In genomic region chr20:32773214-32773613, GRCh38 we compare ENCODE assay signal across 19 cellular contexts. TPM values are rescaled to one million over a fixed set of nuclear protein-coding genes. Genes with fewer than 3 reads are reported as not detected.
DNase-seq lines count a peak whose midpoint lies in the region; ATAC-seq and TF ChIP-seq lines count a peak whose summit lies in the region.
"Had no signal": no experiment of that assay in that cellular context is flagged by ENCODE, and none has a peak within 500 bp of the region (broad histone marks: within the 10 kb centered on the region; RNA-seq: fewer than 3 reads in every experiment).

No MANE protein-coding gene starts in this region.

- no peak overlapping the region for H3K4me3 ChIP-seq in trophoblast cell (ENCODE audit: low read depth, low read length)
- H3K4me3 ChIP-seq: HAP-1, K562 had no signal

- H3K4me1 Mint-ChIP-seq in H9 (peaks cover 77 to 90% of the 10 kb centered on the region in 2 experiments), WTC11 (peaks cover 96% of the 10 kb centered on the region), endothelial cell (ENCODE audit: unreplicated experiment) (peaks cover 15% of the 10 kb centered on the region)

- H3K79me2 ChIP-seq in H9 (ENCODE audit: insufficient read depth, low read length) (peaks cover 84% of the 10 kb centered on the region), trophoblast cell (ENCODE audit: control insufficient read depth, insufficient read depth, low read length, poor library complexity) (peaks cover 15% of the 10 kb centered on the region)

- H3K9ac ChIP-seq in H9 (ENCODE audit: extremely low read depth, insufficient read length, low read length), result no peak overlapping the region
- H3K9ac ChIP-seq in trophoblast cell (ENCODE audit: low read length), result no peak overlapping the region

- no peak overlapping the region for H2BK12ac ChIP-seq in H9 (ENCODE audit: insufficient read length, low read depth, low read length)
- no peak overlapping the region for H2BK12ac ChIP-seq in trophoblast cell (ENCODE audit: low read length)

- H4K5ac ChIP-seq in H9 (ENCODE audit: insufficient read length, low read depth, low read length), result no peak overlapping the region

- TF ChIP-seq CTCF in H9 (conservative IDR thresholded peaks at IDR 0.05) (no peak), WTC11 (IDR thresholded peaks at IDR 0.05) (no peak), endothelial cell (IDR thresholded peaks at IDR 0.05; ENCODE audit: unreplicated experiment) (no peak)

- no peaks in the 10 kb centered on the region for H3K9me3 Mint-ChIP-seq in H9
- H3K9me3 Mint-ChIP-seq in WTC11, result no peaks in the 10 kb centered on the region
- no peaks in the 10 kb centered on the region for H3K9me3 Mint-ChIP-seq in endothelial cell (ENCODE audit: unreplicated experiment)
- H3K9me3 Mint-ChIP-seq: CD8-positive, alpha-beta memory T cell had no signal

- POLR2A ChIA-PET in WTC11 (lab: Charles Lee), result interaction anchor here (0.6 to 1.2 kb wide), 2 partner anchors 8 to 15 kb away, joined by 3 to 4 read pairs; no protein-coding TSS in a partner anchor

- peaks cover 42 to 96% (median 66%) of the 10 kb centered on the region in 3 experiments; a peak in 6 of 7 replicates for H3K36me3 Mint-ChIP-seq in H9 (ENCODE audit: insufficient read depth in 1 of 3, low read depth in 3 of 3)
- peaks cover 40% of the 10 kb centered on the region for H3K36me3 Mint-ChIP-seq in WTC11
- H3K36me3 Mint-ChIP-seq in endothelial cell (ENCODE audit: low read depth, unreplicated experiment), result no peaks in the 10 kb centered on the region
- H3K36me3 Mint-ChIP-seq: CD4-positive, CD25-positive, alpha-beta regulatory T cell; CD8-positive, alpha-beta memory T cell had no signal

- H3K56ac ChIP-seq in H9 (ENCODE audit: insufficient read length, low read depth, low read length), result no peak overlapping the region

- H4K12ac ChIP-seq in trophoblast cell (ENCODE audit: low read depth, low read length), result no peak overlapping the region

- H3K27ac Mint-ChIP-seq in H9 (peak overlapping the region; percentile 24 to 76 (median 45); a peak in 5 of 7 replicates), WTC11 (peak overlapping the region; percentile 81), endothelial cell (ENCODE audit: unreplicated experiment) (peak overlapping the region; percentile 36)

- H2BK20ac ChIP-seq in H9 (ENCODE audit: low read depth, low read length, poor library complexity, severe bottlenecking), result no peak overlapping the region

- H3K27ac ChIP-seq in H9 (ENCODE audit: insufficient read length, low read depth, low read length) (no peak overlapping the region), trophoblast cell (ENCODE audit: low read depth, low read length) (no peak overlapping the region)

- H3K18ac ChIP-seq in H9 (ENCODE audit: insufficient read length, low read depth, low read length) (no peak overlapping the region), trophoblast cell (ENCODE audit: low read length) (no peak overlapping the region)

- CTCF ChIA-PET in WTC11 (lab: Charles Lee), result interaction anchor here (0.6 to 1.3 kb wide), 7 partner anchors 9 to 100 kb away, joined by 3 to 6 read pairs (median 4); partner anchors contain the start of genes C20orf203 and COMMD7

- H2AFZ ChIP-seq in H9 (ENCODE audit: low read length), result no peak overlapping the region
- no peak overlapping the region for H2AFZ ChIP-seq in trophoblast cell (ENCODE audit: insufficient read depth, low read length, poor library complexity)

- H2BK5ac ChIP-seq in H9 (ENCODE audit: insufficient read length, low read length) (no peak overlapping the region), trophoblast cell (ENCODE audit: low read depth, low read length, poor library complexity) (no peak overlapping the region)

- H2BK120ac ChIP-seq in H9 (ENCODE audit: low read depth, low read length, poor library complexity, severe bottlenecking) (no peak overlapping the region), trophoblast cell (ENCODE audit: insufficient read depth, low read length, poor library complexity) (no peak overlapping the region)

- peaks cover 2 to 8% of the 10 kb centered on the region in 2 experiments for H3K36me3 ChIP-seq in trophoblast cell (ENCODE audit: control insufficient read depth in 1 of 2, insufficient read depth in 2 of 2, low read length in 2 of 2)
- H3K36me3 ChIP-seq: BE2C, HAP-1 had no signal

- no peak overlapping the region for H3K4ac ChIP-seq in H9 (ENCODE audit: low read depth, low read length)
- peak overlapping the region; percentile 81 for H3K4ac ChIP-seq in trophoblast cell (ENCODE audit: low read depth, low read length)

- H3K27me3 Mint-ChIP-seq in H9 (ENCODE audit: low read depth), result no peaks in the 10 kb centered on the region; the same call in 1 of the 2 replicates
- no peaks in the 10 kb centered on the region for H3K27me3 Mint-ChIP-seq in WTC11 (ENCODE audit: low read depth)
- H3K27me3 Mint-ChIP-seq in endothelial cell (ENCODE audit: unreplicated experiment), result no peaks in the 10 kb centered on the region

- peak overlapping the region in 1 of 2 experiments; percentile 58; a peak in 2 of 5 replicates for H3K4me3 Mint-ChIP-seq in H9
- H3K4me3 Mint-ChIP-seq in WTC11, result peak overlapping the region; percentile 42
- H3K4me3 Mint-ChIP-seq in endothelial cell (ENCODE audit: unreplicated experiment), result no peak overlapping the region
- H3K4me3 Mint-ChIP-seq: CD4-positive, CD25-positive, alpha-beta regulatory T cell; CD8-positive, alpha-beta memory T cell had no signal

- H3K4me1 ChIP-seq in H9 (ENCODE audit: insufficient read depth, low read length) (peaks cover 6% of the 10 kb centered on the region; the same call in 1 of the 2 replicates), trophoblast cell (ENCODE audit: control insufficient read depth in 1 of 2, insufficient read depth in 2 of 2, low read length in 2 of 2) (peaks cover 7 to 14% of the 10 kb centered on the region in 2 experiments)
- H3K4me1 ChIP-seq: HAP-1 had no signal

- H3K9me3 ChIP-seq in H9 (ENCODE audit: control insufficient read depth, low read depth, low read length) (no peaks in the 10 kb centered on the region), trophoblast cell (ENCODE audit: insufficient read depth, low read depth, low read length) (no peaks in the 10 kb centered on the region)
- H3K9me3 ChIP-seq: BE2C, HAP-1 had no signal

- H3K4me2 ChIP-seq in H9 (ENCODE audit: insufficient read depth, insufficient read length, low read length), result no peak overlapping the region
- H3K4me2 ChIP-seq in trophoblast cell (ENCODE audit: low read length), result no peak overlapping the region

- H4K8ac ChIP-seq in H9 (replicated peaks; ENCODE audit: insufficient read length, low read depth, low read length) (no peak overlapping the region), trophoblast cell (ENCODE audit: low read depth, low read length) (no peak overlapping the region)

- no peaks in the 10 kb centered on the region for H3K23me2 ChIP-seq in H9 (ENCODE audit: insufficient read length, low read depth, low read length, poor library complexity, severe bottlenecking)

- peaks cover 2% of the 10 kb centered on the region for H4K20me1 ChIP-seq in H9 (ENCODE audit: control insufficient read depth, insufficient read depth, insufficient read length)

- no peak overlapping the region for H3K23ac ChIP-seq in H9 (ENCODE audit: insufficient read length, low read depth, low read length)
- H3K23ac ChIP-seq in trophoblast cell (ENCODE audit: low read length), result no peak overlapping the region

- ATAC-seq in WTC11, result no peak

- no peak overlapping the region for H2AK5ac ChIP-seq in H9 (ENCODE audit: insufficient read length, low read length)
- no peak overlapping the region for H2AK5ac ChIP-seq in trophoblast cell (ENCODE audit: low read length)

- H3T11ph ChIP-seq in H9 (ENCODE audit: low read length), result no peak overlapping the region

- DNase-seq in H9, result no peak
- DNase-seq in WTC11 (ENCODE audit: low spot score), result no peak
- DNase-seq in endothelial cell (ENCODE audit: low spot score), result no peak
- DNase-seq in trophoblast cell, result no peak
- no peak for DNase-seq in GF-D8 (lab: John Stamatoyannopoulos, UW)
- DNase-seq in HK-2 (ENCODE audit: unreplicated experiment), result no peak
- no peak for DNase-seq in hypothalamus (lab: John Stamatoyannopoulos, UW)
- DNase-seq: ACHN; BE2C; C1 segment of cervical spinal cord; CD4-positive, CD25-positive, alpha-beta regulatory T cell; CD8-positive, alpha-beta memory T cell; COR-L47; DMS 273 treated with DMSO at 0.1 percent for 48 hours; DMS53; GOT3; IMR-90 had no signal

- no peaks in the 10 kb centered on the region for H3K79me1 ChIP-seq in H9 (ENCODE audit: insufficient read depth, low read depth, low read length, poor library complexity, severe bottlenecking)
- peaks cover 2% of the 10 kb centered on the region for H3K79me1 ChIP-seq in trophoblast cell (ENCODE audit: low read length)

- no peak overlapping the region for H3K14ac ChIP-seq in H9 (ENCODE audit: insufficient read depth, low read length)
- H3K14ac ChIP-seq in trophoblast cell (ENCODE audit: low read length), result no peak overlapping the region

- H2BK15ac ChIP-seq in H9 (ENCODE audit: low read depth, low read length), result no peak overlapping the region

- H3K27me3 ChIP-seq in H9 (ENCODE audit: insufficient read depth, low read length), result no peaks in the 10 kb centered on the region
- no peaks in the 10 kb centered on the region for H3K27me3 ChIP-seq in trophoblast cell (ENCODE audit: insufficient read depth, low read length)
- H3K27me3 ChIP-seq: BE2C had no signal

- H4K91ac ChIP-seq in H9 (ENCODE audit: insufficient read length, low read depth, low read length) (no peak overlapping the region), trophoblast cell (ENCODE audit: low read depth, low read length) (no peak overlapping the region)

- WGBS in H9 (ENCODE audit: extremely low coverage, insufficient read length, low lambda C conversion rate), result no CpG with 5 or more reads among the region's 2 CpGs
- WGBS in trophoblast cell (ENCODE audit: extremely low coverage, insufficient coverage, insufficient read length), result no CpG with 5 or more reads among the region's 2 CpGs

TF ChIP-seq in WTC11, 78 proteins besides CTCF, POLR2A, EP300 and RAD21 (continues in another document):
- TF ChIP-seq SP1 (CRISPR knock-in tag; conservative IDR thresholded peaks at IDR 0.05) (no peak), ZNF416 (CRISPR knock-in tag; IDR thresholded peaks at IDR 0.05) (no peak)

RNA-seq across cellular contexts. Expression of gene DNMT3B, which starts 11.0 kb away (rescaled TPM):
- total RNA-seq in H9 (2021) (980 and 996 TPM in 2 replicates), WTC11 (2021) (638 to 682 TPM (median 641 TPM) in 3 replicates), endothelial cell (ENCODE audit: unreplicated experiment) (77.9 TPM)
- polyA plus RNA-seq in trophoblast cell (2013), result 35.7 and 37.2 TPM in 2 replicates

RNA-seq across cellular contexts. Expression of gene COMMD7, which starts 29.9 kb away (rescaled TPM):
- total RNA-seq in H9 (2021), result 65.0 and 66.1 TPM in 2 replicates
- total RNA-seq in WTC11 (2021), result 41.8 to 42.4 TPM (median 42.3 TPM) in 3 replicates
- total RNA-seq in endothelial cell (ENCODE audit: unreplicated experiment), result 73.7 TPM
- polyA plus RNA-seq in trophoblast cell (2013), result 53.0 and 54.0 TPM in 2 replicates

RNA-seq across cellular contexts. Expression of gene MAPRE1, which starts 46.5 kb away (rescaled TPM):
- total RNA-seq in H9 (2021) (286 and 289 TPM in 2 replicates), WTC11 (2021) (154 to 159 TPM (median 155 TPM) in 3 replicates), endothelial cell (ENCODE audit: unreplicated experiment) (131 TPM)
- polyA plus RNA-seq in trophoblast cell (2013), result 107 and 109 TPM in 2 replicates
